17 cellular contexts compared by ENCODE assay signal in genomic region chr16:5461574-5461973, GRCh38.
A peak's percentile ranks its signal among the peaks of the same experiment; 100 is the strongest.
DNase-seq lines count a peak whose midpoint lies in the region; ATAC-seq and TF ChIP-seq lines count a peak whose summit lies in the region.
"Had no signal": no experiment of that assay in that cellular context is flagged by ENCODE, and none has a peak within 500 bp of the region (broad histone marks: within the 10 kb centered on the region; RNA-seq: fewer than 3 reads in every experiment).

No MANE protein-coding gene starts in this region.

- TF ChIP-seq EP300 in SK-N-SH (IDR thresholded peaks at IDR 0.05; ENCODE audit: borderline replicate concordance in 1 of 2, low read depth in 1 of 2, low read length in 1 of 2), result peak in 1 of 2 experiments; percentile 88; a peak in 2 of 4 replicates
- TF ChIP-seq EP300 in neural cell (conservative IDR thresholded peaks at IDR 0.05; ENCODE audit: poor library complexity, severe bottlenecking), result no peak

- H3K36me3 ChIP-seq in BE2C (no peaks in the 10 kb centered on the region), SK-N-SH (replicated peaks in 1 of 2; ENCODE audit: control insufficient read depth in 1 of 2, insufficient read depth in 2 of 2, low read length in 1 of 2) (no peaks in the 10 kb centered on the region), neural cell (ENCODE audit: insufficient read depth, low read length) (no peaks in the 10 kb centered on the region), PC-9 (ENCODE audit: low read depth) (no peaks in the 10 kb centered on the region)
- H3K36me3 ChIP-seq: BLaER1 had no signal

- no peak for ATAC-seq in stimulated activated naive CD8-positive, alpha-beta T cell treated with anti-CD3 and anti-CD28 coated beads, Interleukin-15, Interleukin-2, amounts not matched to agents 100 U/mL and 50 U/mL, for 24 hours
- ATAC-seq: A549, GM23338 had no signal

- no peaks in the 10 kb centered on the region for H3K79me2 ChIP-seq in SK-N-SH (ENCODE audit: insufficient read depth)
- no peaks in the 10 kb centered on the region for H3K79me2 ChIP-seq in neural cell (replicated peaks; ENCODE audit: insufficient read depth, low read length)
- H3K79me2 ChIP-seq in PC-9 (ENCODE audit: low read depth), result no peaks in the 10 kb centered on the region

- H4K20me1 ChIP-seq in SK-N-SH (ENCODE audit: insufficient read depth), result no peaks in the 10 kb centered on the region
- H4K20me1 ChIP-seq in neural cell (ENCODE audit: insufficient read depth), result no peaks in the 10 kb centered on the region
- no peaks in the 10 kb centered on the region for H4K20me1 ChIP-seq in PC-9 (ENCODE audit: insufficient read depth)
- H4K20me1 ChIP-seq: BLaER1 had no signal

- H3K27ac ChIP-seq in SK-N-SH (ENCODE audit: low read depth in 2 of 2, low read length in 1 of 2), result peak overlapping the region in 1 of 2 experiments; percentile 95; a peak in 2 of 4 replicates
- no peak overlapping the region for H3K27ac ChIP-seq in neural cell (ENCODE audit: low read length)
- no peak overlapping the region for H3K27ac ChIP-seq in PC-9
- H3K27ac ChIP-seq: 22Rv1, A549, BLaER1 had no signal

- no peaks in the 10 kb centered on the region for H3K9me2 ChIP-seq in SK-N-SH
- H3K9me2 ChIP-seq in neural cell (ENCODE audit: insufficient read depth, low read length), result no peaks in the 10 kb centered on the region
- no peaks in the 10 kb centered on the region for H3K9me2 ChIP-seq in PC-9 (ENCODE audit: insufficient read depth)

- H3K27me3 ChIP-seq in BE2C (no peaks in the 10 kb centered on the region), SK-N-SH (ENCODE audit: insufficient read depth) (no peaks in the 10 kb centered on the region), neural cell (ENCODE audit: insufficient read depth, low read depth, low read length) (no peaks in the 10 kb centered on the region), PC-9 (ENCODE audit: insufficient read depth, low read depth) (peaks cover 51% of the 10 kb centered on the region)
- H3K27me3 ChIP-seq: BLaER1 had no signal

- H3F3A ChIP-seq in SK-N-SH (replicated peaks; ENCODE audit: insufficient read depth), result no peaks in the 10 kb centered on the region
- no peaks in the 10 kb centered on the region for H3F3A ChIP-seq in neural cell (ENCODE audit: insufficient read depth, low read length, poor library complexity, severe bottlenecking)
- H3F3A ChIP-seq in PC-9 (ENCODE audit: insufficient read depth, low read depth), result no peaks in the 10 kb centered on the region

- POLR2A ChIA-PET in SK-N-SH (lab: Yijun Ruan, JAX) (interaction anchor here (0.9 kb wide), 1 partner anchor 49 kb away, joined by 3 read pairs; no protein-coding TSS in a partner anchor), PC-9 (lab: Charles Lee; ENCODE audit: unreplicated experiment) (no interaction called here)

- H3K9ac ChIP-seq in SK-N-SH (no peak overlapping the region), neural cell (ENCODE audit: low read length) (peak overlapping the region; percentile 16)
- H3K9ac ChIP-seq: BLaER1 had no signal

- H3K4me1 ChIP-seq in BE2C (peaks cover 6% of the 10 kb centered on the region), SK-N-SH (ENCODE audit: control insufficient read depth in 1 of 2, insufficient read depth in 2 of 2, low read depth in 1 of 2, low read length in 1 of 2) (peaks cover 0 to 33% of the 10 kb centered on the region in 2 experiments; a peak in 2 of 4 replicates), PC-9 (replicated peaks; ENCODE audit: insufficient read depth) (no peaks in the 10 kb centered on the region)
- H3K4me1 ChIP-seq: A549, BLaER1 had no signal

- peak; percentile 70 for DNase-seq in BE2C
- DNase-seq in NCI-H2227 treated with DMSO at 0.1 percent for 48 hours (lab: John Stamatoyannopoulos, UW), result peak; percentile 85
- peak; percentile 72 for DNase-seq in SK-N-SH
- no peak for DNase-seq in stimulated activated naive CD8-positive, alpha-beta T cell treated with anti-CD3 and anti-CD28 coated beads, Interleukin-15, Interleukin-2, amounts not matched to agents 100 U/mL and 50 U/mL, for 24 hours
- no peak for DNase-seq in PC-9
- DNase-seq in central memory CD4-positive, alpha-beta T cell, result no peak
- no peak for DNase-seq in erythroblast (lab: John Stamatoyannopoulos, UW)
- DNase-seq: AML-193; CD4-positive, alpha-beta memory T cell; DMS153; GDM1; HCEC 1CT had no signal

- peak; percentile 14; the same call in 1 of the 2 replicates for TF ChIP-seq RAD21 in SK-N-SH (IDR thresholded peaks at IDR 0.05; ENCODE audit: low read length)
- TF ChIP-seq RAD21 in neural cell (conservative IDR thresholded peaks at IDR 0.05), result no peak

- CTCF ChIA-PET in SK-N-SH (lab: Yijun Ruan, JAX), result interaction anchor here (1.2 to 2.4 kb wide), 4 partner anchors 19 to 222 kb away, joined by 3 to 12 read pairs (median 4); no protein-coding TSS in a partner anchor
- CTCF ChIA-PET in PC-9 (lab: Charles Lee), result no interaction called here

- H3K4me2 ChIP-seq in SK-N-SH, result no peak overlapping the region
- no peak overlapping the region for H3K4me2 ChIP-seq in neural cell (ENCODE audit: low read length)
- no peak overlapping the region for H3K4me2 ChIP-seq in PC-9
- H3K4me2 ChIP-seq: A549, BLaER1, GM23338 had no signal

- 0% methylated on average over 2 of the region's 2 CpGs for WGBS in SK-N-SH (ENCODE audit: low lambda C conversion rate)

- H3K4me3 ChIP-seq in BE2C (ENCODE audit: low read depth, low read length), result peak overlapping the region; percentile 40
- no peak overlapping the region; a peak in 1 of 4 replicates for H3K4me3 ChIP-seq in SK-N-SH (ENCODE audit: low read depth in 2 of 2, low read length in 1 of 2)
- H3K4me3 ChIP-seq in neural cell (ENCODE audit: low read length), result no peak overlapping the region
- no peak overlapping the region for H3K4me3 ChIP-seq in PC-9
- H3K4me3 ChIP-seq: A549, BLaER1, GM23338 had no signal

- intact Hi-C loops in PC-9 (cut with micrococcal nuclease; ENCODE audit: unreplicated experiment), result no loop called here

- TF ChIP-seq CTCF in BE2C (IDR thresholded peaks at IDR 0.05; ENCODE audit: low read depth, low read length) (no peak), SK-N-SH (IDR thresholded peaks at IDR 0.05) (no peak), neural cell (IDR thresholded peaks at IDR 0.05; ENCODE audit: poor library complexity, severe bottlenecking) (no peak), PC-9 (conservative IDR thresholded peaks at IDR 0.05) (no peak)

- H3K9me3 ChIP-seq in BE2C (no peaks in the 10 kb centered on the region; the same call in 1 of the 2 replicates), SK-N-SH (no peaks in the 10 kb centered on the region), neural cell (ENCODE audit: low read length) (no peaks in the 10 kb centered on the region), PC-9 (ENCODE audit: insufficient read depth, low read depth) (no peaks in the 10 kb centered on the region)
- H3K9me3 ChIP-seq: A549, BLaER1 had no signal

- H2AFZ ChIP-seq in SK-N-SH (ENCODE audit: low read depth) (no peak overlapping the region), neural cell (ENCODE audit: low read depth, low read length) (no peak overlapping the region), PC-9 (no peak overlapping the region)
- H2AFZ ChIP-seq: GM23338 had no signal

- TF ChIP-seq POLR2A in erythroblast (IDR thresholded peaks at IDR 0.05; ENCODE audit: low read length), result no peak

- no TSS peak for BruUV-seq in PC-9 (replicated peaks; lab: Mats Ljungman, UMichigan)

TF ChIP-seq in SK-N-SH, 30 proteins besides CTCF, POLR2A, EP300 and RAD21:
- TF ChIP-seq MXI1 (IDR thresholded peaks at IDR 0.05; ENCODE audit: low read depth, low read length) (no peak), GATA2 (CRISPR knock-in tag; IDR thresholded peaks at IDR 0.05) (peak; percentile 89), CHD2 (IDR thresholded peaks at IDR 0.05; ENCODE audit: low read length, partially characterized antibody) (peak; percentile 66), FOXJ3 (CRISPR knock-in tag; IDR thresholded peaks at IDR 0.05) (peak; percentile 41; the same call in 1 of the 2 replicates), RCOR1 (IDR thresholded peaks at IDR 0.05; ENCODE audit: low read length) (peak; percentile 64; the same call in 1 of the 2 replicates), TCF12 (IDR thresholded peaks at IDR 0.05) (0 out of 2 replicates have a peak, but pooled peaks have one; percentile 29), FOXM1 (IDR thresholded peaks at IDR 0.05; ENCODE audit: low read depth) (no peak)

TF ChIP-seq in neural cell, 6 proteins besides CTCF, POLR2A, EP300 and RAD21:
- TF ChIP-seq EZH2 (IDR thresholded peaks at IDR 0.05; ENCODE audit: borderline replicate concordance, insufficient read depth, low read length, poor library complexity, severe bottlenecking) (no peak), REST (IDR thresholded peaks at IDR 0.05; ENCODE audit: borderline replicate concordance) (no peak), SMC3 (conservative IDR thresholded peaks at IDR 0.05; ENCODE audit: poor library complexity) (no peak), POLR2AphosphoS5 (IDR thresholded peaks at IDR 0.05) (no peak), MXI1 (conservative IDR thresholded peaks at IDR 0.05; ENCODE audit: poor library complexity, severe bottlenecking) (no peak), TAF1 (IDR thresholded peaks at IDR 0.05; ENCODE audit: low read depth) (no peak)

Comparison
In these comparisons a context has a peak if more than half of its experiments do, and no peak if none do; other contexts are left out.
1. DNase-seq: peak in BE2C (single experiment), NCI-H2227 treated with DMSO at 0.1 percent for 48 hours (single experiment) and SK-N-SH (single experiment); none in stimulated activated naive CD8-positive, alpha-beta T cell treated with anti-CD3 and anti-CD28 coated beads, Interleukin-15, Interleukin-2, amounts not matched to agents 100 U/mL and 50 U/mL, for 24 hours (single experiment), PC-9 (0 of 2), central memory CD4-positive, alpha-beta T cell (single experiment) and erythroblast (0 of 2).